Comparison of ENCODE assay signal across 9 cellular contexts in genomic region chr2:202378661-202379338, GRCh38. TPM values are rescaled to one million over a fixed set of nuclear protein-coding genes. Genes with fewer than 3 reads are reported as not detected.
A peak's percentile ranks its signal among the peaks of the same experiment; 100 is the strongest.
DNase-seq lines count a peak whose midpoint lies in the region; ATAC-seq and TF ChIP-seq lines count a peak whose summit lies in the region.
"Had no signal": no experiment of that assay in that cellular context is flagged by ENCODE, and none has a peak within 500 bp of the region (broad histone marks: within the 10 kb centered on the region; RNA-seq: fewer than 3 reads in every experiment).

No MANE protein-coding gene starts in this region.

- ATAC-seq in GM19328 (IDR thresholded peaks at IDR 0.05; ENCODE audit: unreplicated experiment) = no peak
- no peak for ATAC-seq in HG02981 (IDR thresholded peaks at IDR 0.05; ENCODE audit: unreplicated experiment)

- H3K36me3 Mint-ChIP-seq in IgD-negative memory B cell = peaks cover 2% of the 10 kb centered on the region

- TF ChIP-seq CTCF in AG04450 (IDR thresholded peaks at IDR 0.05; ENCODE audit: low read depth, low read length) (no peak), coronary artery (IDR thresholded peaks at IDR 0.05) (no peak)

- H3K27me3 ChIP-seq in AG04450 (ENCODE audit: control insufficient read depth, insufficient read depth, low read length) = no peaks in the 10 kb centered on the region
- no peaks in the 10 kb centered on the region for H3K27me3 ChIP-seq in muscle layer of duodenum (ENCODE audit: low read depth, low read length)

- peak overlapping the region in 2 of 3 donors; percentile 77 to 94 for H3K27ac Mint-ChIP-seq in IgD-negative memory B cell

- peak overlapping the region; percentile 95 to 100 (median 98) for H3K4me3 Mint-ChIP-seq in IgD-negative memory B cell

- peaks cover 20 to 33% (median 29%) of the 10 kb centered on the region in 3 donors for H3K4me1 Mint-ChIP-seq in IgD-negative memory B cell

- peaks cover 0 to 2% (median 0%) of the 10 kb centered on the region in 3 donors for H3K9me3 Mint-ChIP-seq in IgD-negative memory B cell

- H3K27ac ChIP-seq in AG04450 (ENCODE audit: low read depth, low read length) (no peak overlapping the region), coronary artery (peak overlapping the region; percentile 67 to 99), muscle layer of duodenum (ENCODE audit: low read length) (peak overlapping the region; percentile 92), caudate nucleus (ENCODE audit: low read depth, low read length) (no peak overlapping the region)

- H3K4me3 ChIP-seq in AG04450 (ENCODE audit: low read depth, low read length) (peak overlapping the region; percentile 92), coronary artery (peak overlapping the region; percentile 88), muscle layer of duodenum (ENCODE audit: low read depth in 1 of 2, low read length in 2 of 2) (peak overlapping the region; percentile 83 to 88)

- no peaks in the 10 kb centered on the region for H3K27me3 Mint-ChIP-seq in IgD-negative memory B cell

- peaks cover 5% of the 10 kb centered on the region; the same call in 1 of the 2 replicates for H3K9me3 ChIP-seq in AG04450 (ENCODE audit: control insufficient read depth, insufficient read depth, low read length)
- H3K9me3 ChIP-seq in muscle layer of duodenum (ENCODE audit: control insufficient read depth in 1 of 2, low read length in 2 of 2) = no peaks in the 10 kb centered on the region

- no peaks in the 10 kb centered on the region for H3K36me3 ChIP-seq in muscle layer of duodenum (ENCODE audit: control insufficient read depth in 1 of 2, insufficient read depth in 2 of 2, low read length in 2 of 2)

- H3K4me1 ChIP-seq in muscle layer of duodenum (ENCODE audit: control insufficient read depth in 1 of 2, insufficient read depth in 2 of 2, low read length in 2 of 2) = peaks cover 0 to 26% of the 10 kb centered on the region in 2 donors

- POLR2A ChIA-PET in AG04450 (lab: Yijun Ruan, JAX) = no interaction called here

- CTCF ChIA-PET in AG04450 (lab: Charles Lee) = interaction anchor here (2.1 kb wide), 1 partner anchor 100 kb away, joined by 5 read pairs; no protein-coding TSS in a partner anchor

- DNase-seq in AG04450 (ENCODE audit: low read depth, low spot score) (no peak), coronary artery (ENCODE audit: low spot score) (no peak), caudate nucleus (lab: John Stamatoyannopoulos, UW) (no peak), cortex of kidney (lab: John Stamatoyannopoulos, UW) (no peak)
- DNase-seq: SHP77 treated with DMSO at 0.1 percent for 48 hours had no signal

RNA-seq across cellular contexts. Expression of gene BMPR2, which starts 2.7 kb away (rescaled TPM):
- 58.7 and 78.1 TPM in 2 replicates for polyA plus RNA-seq in AG04450 (2011; rRNA removed)
- polyA minus RNA-seq in AG04450 (2011; rRNA and poly(A)+ RNA removed) = 152 and 217 TPM in 2 replicates
- polyA plus RNA-seq in IgD-negative memory B cell = 4.7 TPM

Comparison
In these comparisons a context has a peak if more than half of its experiments do, and no peak if none do; other contexts are left out.
1. H3K27ac ChIP-seq: peak in coronary artery (2 of 2) and muscle layer of duodenum (single experiment); none in AG04450 (single experiment) and caudate nucleus (single experiment).
2. RNA of gene BMPR2, which starts 2.7 kb away (polyA plus RNA-seq): 58.7 to 78.1 TPM in AG04450; 4.7 TPM in IgD-negative memory B cell (single experiment); every median in the first group is over 10 times any median in the second.
3. Peak in every context shown above with its lines, with median percentiles within 50 percentile points of each other: H3K4me3 ChIP-seq.